1 cellular context compared by ENCODE assay signal in the genomic region with DNA sequence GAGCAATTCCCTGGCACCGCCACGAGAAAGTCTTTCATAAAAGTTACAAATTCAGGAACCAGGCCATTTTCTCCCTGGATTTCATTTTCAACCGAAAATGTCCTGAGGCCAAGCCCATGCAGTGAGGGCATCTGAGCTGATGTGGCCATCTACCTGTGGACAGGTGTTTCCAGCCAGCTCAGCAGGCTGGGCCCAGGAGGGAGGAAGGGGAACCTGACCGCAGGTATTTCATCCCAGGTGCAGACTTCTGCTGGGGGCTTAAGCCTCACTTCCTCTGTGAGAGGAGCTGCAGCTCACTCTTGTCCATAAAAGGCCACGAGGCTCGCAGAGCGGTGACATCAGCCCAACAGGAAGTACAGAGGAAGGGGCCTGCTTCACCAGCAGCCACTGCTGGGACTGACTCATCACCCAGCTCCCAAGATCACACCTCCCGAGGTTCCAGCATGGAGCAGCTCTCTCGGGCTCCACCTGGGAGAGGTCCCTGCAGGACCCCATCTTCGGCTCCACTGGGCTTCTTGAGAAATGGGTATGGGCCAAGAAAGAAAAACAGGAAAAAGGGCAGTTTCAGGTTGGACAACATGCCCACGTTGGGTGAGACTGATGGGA.
A peak's percentile ranks its signal among the peaks of the same experiment; 100 is the strongest.
TF ChIP-seq lines count a peak whose summit lies in the region.

No MANE protein-coding gene starts in this region.

TF ChIP-seq in GM12878, 131 proteins besides CTCF, POLR2A, EP300 and RAD21 (continued from another document and continues in another):
- TF ChIP-seq TCF3 (IDR thresholded peaks at IDR 0.05; ENCODE audit: borderline replicate concordance, insufficient read depth, low read depth, low read length), result peak; percentile 89
- TF ChIP-seq BMI1 (IDR thresholded peaks at IDR 0.05; ENCODE audit: borderline replicate concordance), result 0 out of 2 replicates have a peak, but pooled peaks have one; percentile 11
- peak; percentile 80 for TF ChIP-seq JUNB (IDR thresholded peaks at IDR 0.05)
- 0 out of 2 replicates have a peak, but pooled peaks have one; percentile 52 for TF ChIP-seq ASH2L (IDR thresholded peaks at IDR 0.05; ENCODE audit: borderline replicate concordance, low read depth)
- TF ChIP-seq PAX5 (IDR thresholded peaks at IDR 0.05; ENCODE audit: borderline replicate concordance, low read depth, low read length), result peak; percentile 59; the same call in 1 of the 2 replicates
- TF ChIP-seq EZH2 (IDR thresholded peaks at IDR 0.05; ENCODE audit: borderline replicate concordance, control insufficient read depth, low read depth, low read length), result 0 out of 2 replicates have a peak, but pooled peaks have one; percentile 31
- TF ChIP-seq HDAC6 (IDR thresholded peaks at IDR 0.05; ENCODE audit: unreplicated experiment), result no peak
- TF ChIP-seq, protein P1, sequence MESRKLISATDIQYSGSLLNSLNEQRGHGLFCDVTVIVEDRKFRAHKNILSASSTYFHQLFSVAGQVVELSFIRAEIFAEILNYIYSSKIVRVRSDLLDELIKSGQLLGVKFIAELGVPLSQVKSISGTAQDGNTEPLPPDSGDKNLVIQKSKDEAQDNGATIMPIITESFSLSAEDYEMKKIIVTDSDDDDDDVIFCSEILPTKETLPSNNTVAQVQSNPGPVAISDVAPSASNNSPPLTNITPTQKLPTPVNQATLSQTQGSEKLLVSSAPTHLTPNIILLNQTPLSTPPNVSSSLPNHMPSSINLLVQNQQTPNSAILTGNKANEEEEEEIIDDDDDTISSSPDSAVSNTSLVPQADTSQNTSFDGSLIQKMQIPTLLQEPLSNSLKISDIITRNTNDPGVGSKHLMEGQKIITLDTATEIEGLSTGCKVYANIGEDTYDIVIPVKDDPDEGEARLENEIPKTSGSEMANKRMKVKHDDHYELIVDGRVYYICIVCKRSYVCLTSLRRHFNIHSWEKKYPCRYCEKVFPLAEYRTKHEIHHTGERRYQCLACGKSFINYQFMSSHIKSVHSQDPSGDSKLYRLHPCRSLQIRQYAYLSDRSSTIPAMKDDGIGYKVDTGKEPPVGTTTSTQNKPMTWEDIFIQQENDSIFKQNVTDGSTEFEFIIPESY (IDR thresholded peaks at IDR 0.05), result peak; percentile 65; the same call in 1 of the 2 replicates
- no peak for TF ChIP-seq CBX5 (IDR thresholded peaks at IDR 0.05; ENCODE audit: low read depth)
- TF ChIP-seq GATAD2B (conservative IDR thresholded peaks at IDR 0.05; ENCODE audit: low read depth), result peak; percentile 78
- TF ChIP-seq, protein P2, sequence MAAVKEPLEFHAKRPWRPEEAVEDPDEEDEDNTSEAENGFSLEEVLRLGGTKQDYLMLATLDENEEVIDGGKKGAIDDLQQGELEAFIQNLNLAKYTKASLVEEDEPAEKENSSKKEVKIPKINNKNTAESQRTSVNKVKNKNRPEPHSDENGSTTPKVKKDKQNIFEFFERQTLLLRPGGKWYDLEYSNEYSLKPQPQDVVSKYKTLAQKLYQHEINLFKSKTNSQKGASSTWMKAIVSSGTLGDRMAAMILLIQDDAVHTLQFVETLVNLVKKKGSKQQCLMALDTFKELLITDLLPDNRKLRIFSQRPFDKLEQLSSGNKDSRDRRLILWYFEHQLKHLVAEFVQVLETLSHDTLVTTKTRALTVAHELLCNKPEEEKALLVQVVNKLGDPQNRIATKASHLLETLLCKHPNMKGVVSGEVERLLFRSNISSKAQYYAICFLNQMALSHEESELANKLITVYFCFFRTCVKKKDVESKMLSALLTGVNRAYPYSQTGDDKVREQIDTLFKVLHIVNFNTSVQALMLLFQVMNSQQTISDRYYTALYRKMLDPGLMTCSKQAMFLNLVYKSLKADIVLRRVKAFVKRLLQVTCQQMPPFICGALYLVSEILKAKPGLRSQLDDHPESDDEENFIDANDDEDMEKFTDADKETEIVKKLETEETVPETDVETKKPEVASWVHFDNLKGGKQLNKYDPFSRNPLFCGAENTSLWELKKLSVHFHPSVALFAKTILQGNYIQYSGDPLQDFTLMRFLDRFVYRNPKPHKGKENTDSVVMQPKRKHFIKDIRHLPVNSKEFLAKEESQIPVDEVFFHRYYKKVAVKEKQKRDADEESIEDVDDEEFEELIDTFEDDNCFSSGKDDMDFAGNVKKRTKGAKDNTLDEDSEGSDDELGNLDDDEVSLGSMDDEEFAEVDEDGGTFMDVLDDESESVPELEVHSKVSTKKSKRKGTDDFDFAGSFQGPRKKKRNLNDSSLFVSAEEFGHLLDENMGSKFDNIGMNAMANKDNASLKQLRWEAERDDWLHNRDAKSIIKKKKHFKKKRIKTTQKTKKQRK (IDR thresholded peaks at IDR 0.05; ENCODE audit: low read depth, low read length), result no peak
- TF ChIP-seq BCL11A (IDR thresholded peaks at IDR 0.05; ENCODE audit: low read depth, low read length), result peak; percentile 54; the same call in 1 of the 2 replicates
- TF ChIP-seq, protein P3, sequence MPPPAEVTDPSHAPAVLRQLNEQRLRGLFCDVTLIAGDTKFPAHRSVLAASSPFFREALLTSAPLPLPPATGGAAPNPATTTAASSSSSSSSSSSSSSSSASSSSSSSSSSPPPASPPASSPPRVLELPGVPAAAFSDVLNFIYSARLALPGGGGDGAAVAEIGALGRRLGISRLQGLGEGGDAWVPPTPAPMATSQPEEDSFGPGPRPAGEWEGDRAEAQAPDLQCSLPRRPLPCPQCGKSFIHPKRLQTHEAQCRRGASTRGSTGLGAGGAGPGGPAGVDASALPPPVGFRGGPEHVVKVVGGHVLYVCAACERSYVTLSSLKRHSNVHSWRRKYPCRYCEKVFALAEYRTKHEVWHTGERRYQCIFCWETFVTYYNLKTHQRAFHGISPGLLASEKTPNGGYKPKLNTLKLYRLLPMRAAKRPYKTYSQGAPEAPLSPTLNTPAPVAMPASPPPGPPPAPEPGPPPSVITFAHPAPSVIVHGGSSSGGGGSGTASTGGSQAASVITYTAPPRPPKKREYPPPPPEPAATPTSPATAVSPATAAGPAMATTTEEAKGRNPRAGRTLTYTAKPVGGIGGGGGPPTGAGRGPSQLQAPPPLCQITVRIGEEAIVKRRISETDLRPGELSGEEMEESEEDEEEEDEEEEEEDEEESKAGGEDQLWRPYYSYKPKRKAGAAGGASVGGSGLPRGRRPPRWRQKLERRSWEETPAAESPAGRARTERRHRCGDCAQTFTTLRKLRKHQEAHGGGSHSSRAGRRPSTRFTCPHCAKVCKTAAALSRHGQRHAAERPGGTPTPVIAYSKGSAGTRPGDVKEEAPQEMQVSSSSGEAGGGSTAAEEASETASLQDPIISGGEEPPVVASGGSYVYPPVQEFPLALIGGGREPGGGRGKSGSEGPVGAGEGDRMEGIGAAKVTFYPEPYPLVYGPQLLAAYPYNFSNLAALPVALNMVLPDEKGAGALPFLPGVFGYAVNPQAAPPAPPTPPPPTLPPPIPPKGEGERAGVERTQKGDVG (CRISPR knock-in tag; IDR thresholded peaks at IDR 0.05), result peak; percentile 78; the same call in 1 of the 2 replicates
- peak in 1 of 2 experiments; percentile 87; a peak in 2 of 4 replicates for TF ChIP-seq ETV6 (conservative IDR thresholded peaks at IDR 0.05 in 1 of 2, IDR thresholded peaks at IDR 0.05 in 1 of 2; ENCODE audit: borderline replicate concordance in 1 of 2, low read depth in 1 of 2)
- peak; percentile 96 for TF ChIP-seq IKZF1 (conservative IDR thresholded peaks at IDR 0.05)
- peak; percentile 97 for TF ChIP-seq ZNF687 (IDR thresholded peaks at IDR 0.05)
- TF ChIP-seq CBFB (IDR thresholded peaks at IDR 0.05; ENCODE audit: low read depth), result peak; percentile 35; the same call in 1 of the 2 replicates
- TF ChIP-seq, protein P4, sequence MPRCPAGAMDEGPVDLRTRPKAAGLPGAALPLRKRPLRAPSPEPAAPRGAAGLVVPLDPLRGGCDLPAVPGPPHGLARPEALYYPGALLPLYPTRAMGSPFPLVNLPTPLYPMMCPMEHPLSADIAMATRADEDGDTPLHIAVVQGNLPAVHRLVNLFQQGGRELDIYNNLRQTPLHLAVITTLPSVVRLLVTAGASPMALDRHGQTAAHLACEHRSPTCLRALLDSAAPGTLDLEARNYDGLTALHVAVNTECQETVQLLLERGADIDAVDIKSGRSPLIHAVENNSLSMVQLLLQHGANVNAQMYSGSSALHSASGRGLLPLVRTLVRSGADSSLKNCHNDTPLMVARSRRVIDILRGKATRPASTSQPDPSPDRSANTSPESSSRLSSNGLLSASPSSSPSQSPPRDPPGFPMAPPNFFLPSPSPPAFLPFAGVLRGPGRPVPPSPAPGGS (IDR thresholded peaks at IDR 0.05; ENCODE audit: borderline replicate concordance, insufficient read depth, low read depth, low read length, poor library complexity, severe bottlenecking), result no peak
- TF ChIP-seq MTA2 (IDR thresholded peaks at IDR 0.05; ENCODE audit: low read depth), result peak; percentile 60; the same call in 1 of the 2 replicates
- TF ChIP-seq SMARCA5 (IDR thresholded peaks at IDR 0.05), result peak; percentile 83; the same call in 1 of the 2 replicates
- peak; percentile 78 for TF ChIP-seq KLF5 (IDR thresholded peaks at IDR 0.05; ENCODE audit: partially characterized antibody)
- peak; percentile 94 for TF ChIP-seq SPI1 (IDR thresholded peaks at IDR 0.05; ENCODE audit: borderline replicate concordance, insufficient read depth, low read depth, low read length)
- TF ChIP-seq BACH1 (IDR thresholded peaks at IDR 0.05; ENCODE audit: borderline replicate concordance), result 0 out of 2 replicates have a peak, but pooled peaks have one; percentile 22
- TF ChIP-seq, protein P5, sequence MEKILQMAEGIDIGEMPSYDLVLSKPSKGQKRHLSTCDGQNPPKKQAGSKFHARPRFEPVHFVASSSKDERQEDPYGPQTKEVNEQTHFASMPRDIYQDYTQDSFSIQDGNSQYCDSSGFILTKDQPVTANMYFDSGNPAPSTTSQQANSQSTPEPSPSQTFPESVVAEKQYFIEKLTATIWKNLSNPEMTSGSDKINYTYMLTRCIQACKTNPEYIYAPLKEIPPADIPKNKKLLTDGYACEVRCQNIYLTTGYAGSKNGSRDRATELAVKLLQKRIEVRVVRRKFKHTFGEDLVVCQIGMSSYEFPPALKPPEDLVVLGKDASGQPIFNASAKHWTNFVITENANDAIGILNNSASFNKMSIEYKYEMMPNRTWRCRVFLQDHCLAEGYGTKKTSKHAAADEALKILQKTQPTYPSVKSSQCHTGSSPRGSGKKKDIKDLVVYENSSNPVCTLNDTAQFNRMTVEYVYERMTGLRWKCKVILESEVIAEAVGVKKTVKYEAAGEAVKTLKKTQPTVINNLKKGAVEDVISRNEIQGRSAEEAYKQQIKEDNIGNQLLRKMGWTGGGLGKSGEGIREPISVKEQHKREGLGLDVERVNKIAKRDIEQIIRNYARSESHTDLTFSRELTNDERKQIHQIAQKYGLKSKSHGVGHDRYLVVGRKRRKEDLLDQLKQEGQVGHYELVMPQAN (conservative IDR thresholded peaks at IDR 0.05), result no peak
- TF ChIP-seq, protein P6, sequence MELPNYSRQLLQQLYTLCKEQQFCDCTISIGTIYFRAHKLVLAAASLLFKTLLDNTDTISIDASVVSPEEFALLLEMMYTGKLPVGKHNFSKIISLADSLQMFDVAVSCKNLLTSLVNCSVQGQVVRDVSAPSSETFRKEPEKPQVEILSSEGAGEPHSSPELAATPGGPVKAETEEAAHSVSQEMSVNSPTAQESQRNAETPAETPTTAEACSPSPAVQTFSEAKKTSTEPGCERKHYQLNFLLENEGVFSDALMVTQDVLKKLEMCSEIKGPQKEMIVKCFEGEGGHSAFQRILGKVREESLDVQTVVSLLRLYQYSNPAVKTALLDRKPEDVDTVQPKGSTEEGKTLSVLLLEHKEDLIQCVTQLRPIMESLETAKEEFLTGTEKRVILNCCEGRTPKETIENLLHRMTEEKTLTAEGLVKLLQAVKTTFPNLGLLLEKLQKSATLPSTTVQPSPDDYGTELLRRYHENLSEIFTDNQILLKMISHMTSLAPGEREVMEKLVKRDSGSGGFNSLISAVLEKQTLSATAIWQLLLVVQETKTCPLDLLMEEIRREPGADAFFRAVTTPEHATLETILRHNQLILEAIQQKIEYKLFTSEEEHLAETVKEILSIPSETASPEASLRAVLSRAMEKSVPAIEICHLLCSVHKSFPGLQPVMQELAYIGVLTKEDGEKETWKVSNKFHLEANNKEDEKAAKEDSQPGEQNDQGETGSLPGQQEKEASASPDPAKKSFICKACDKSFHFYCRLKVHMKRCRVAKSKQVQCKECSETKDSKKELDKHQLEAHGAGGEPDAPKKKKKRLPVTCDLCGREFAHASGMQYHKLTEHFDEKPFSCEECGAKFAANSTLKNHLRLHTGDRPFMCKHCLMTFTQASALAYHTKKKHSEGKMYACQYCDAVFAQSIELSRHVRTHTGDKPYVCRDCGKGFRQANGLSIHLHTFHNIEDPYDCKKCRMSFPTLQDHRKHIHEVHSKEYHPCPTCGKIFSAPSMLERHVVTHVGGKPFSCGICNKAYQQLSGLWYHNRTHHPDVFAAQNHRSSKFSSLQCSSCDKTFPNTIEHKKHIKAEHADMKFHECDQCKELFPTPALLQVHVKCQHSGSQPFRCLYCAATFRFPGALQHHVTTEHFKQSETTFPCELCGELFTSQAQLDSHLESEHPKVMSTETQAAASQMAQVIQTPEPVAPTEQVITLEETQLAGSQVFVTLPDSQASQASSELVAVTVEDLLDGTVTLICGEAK (IDR thresholded peaks at IDR 0.05; ENCODE audit: borderline replicate concordance), result no peak
- TF ChIP-seq CREM (IDR thresholded peaks at IDR 0.05; ENCODE audit: low read depth), result peak; percentile 84; the same call in 1 of the 2 replicates
- peak; percentile 88; the same call in 1 of the 2 replicates for TF ChIP-seq FOXM1 (IDR thresholded peaks at IDR 0.05; ENCODE audit: low read depth, low read length)
- peak; percentile 98 to 99 for TF ChIP-seq SRF (IDR thresholded peaks at IDR 0.05; ENCODE audit: low read depth in 2 of 2, low read length in 2 of 2)
